ENCODE assay signal across 27 cellular contexts in the genomic region with DNA sequence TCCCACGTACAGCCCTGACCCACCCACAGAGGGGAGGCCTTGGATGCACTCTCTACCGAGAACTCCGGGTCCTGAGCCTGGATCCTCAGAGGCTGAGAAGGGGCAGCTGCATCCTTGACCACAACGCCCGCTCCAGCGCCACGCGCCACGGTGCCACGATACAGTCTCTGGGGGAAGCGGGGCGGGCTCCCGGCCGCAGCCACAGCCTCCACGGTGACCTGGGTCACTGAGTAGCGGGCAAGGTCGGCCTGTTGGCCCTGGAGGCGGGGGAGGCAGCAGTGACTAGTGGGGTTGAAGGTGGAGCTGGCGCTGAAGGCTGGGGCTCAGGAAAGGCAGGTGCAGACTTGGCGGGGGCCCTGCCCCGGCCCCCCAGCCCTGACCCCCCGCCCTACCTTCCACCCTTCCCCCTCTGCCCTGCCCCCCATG. TPM values are rescaled to one million over a fixed set of nuclear protein-coding genes. Genes with fewer than 3 reads are reported as not detected.
"Had no signal": no experiment of that assay in that cellular context is flagged by ENCODE, and none has a peak within 500 bp of the region (broad histone marks: within the 10 kb centered on the region; RNA-seq: fewer than 3 reads in every experiment).

No MANE protein-coding gene starts in this region.

- FAIRE-seq: islet of Langerhans had no signal

- H3K27ac Mint-ChIP-seq: nephron had no signal

- H3K36me3 Mint-ChIP-seq: naive B cell had no signal

- H3K4me3 ChIP-seq: dorsolateral prefrontal cortex, lung, psoas muscle, skin epidermis, stomach, thoracic aorta, transverse colon had no signal

- H3K36me3 ChIP-seq: thoracic aorta, transverse colon had no signal

- H3K9me3 Mint-ChIP-seq: naive B cell, nephron had no signal

- H3K27ac ChIP-seq: dorsolateral prefrontal cortex, psoas muscle, skin epidermis, stomach, thoracic aorta, transverse colon had no signal

- DNase-seq: cortex of kidney; dorsolateral prefrontal cortex; effector CD8-positive, alpha-beta T cell; foreskin melanocyte; head of caudate nucleus; hippocampal formation; left ventricle myocardium superior; mesenchymal stem cell; midbrain; naive B cell; psoas muscle; retina; stimulated activated CD4-positive, alpha-beta T cell treated with anti-CD3 and anti-CD28 coated beads, Interleukin-2, amount 100 ng/mL, for 24 hours; stimulated activated CD4-positive, alpha-beta T cell treated with anti-CD3 and anti-CD28 coated beads, Interleukin-4, amount 100 ng/mL, for 4 hours; stimulated activated naive CD4-positive, alpha-beta T cell; stomach; substantia nigra; transverse colon had no signal

- ATAC-seq: left ventricle myocardium superior, psoas muscle, sciatic nerve had no signal

- H3K9me3 ChIP-seq: psoas muscle, stomach, thoracic aorta, transverse colon had no signal

RNA-seq across cellular contexts. Expression of a gene that starts 5.1 kb away (rescaled TPM):
- total RNA-seq: dorsolateral prefrontal cortex, left ventricle myocardium superior, lung, omental fat pad, sciatic nerve, thoracic aorta, ureter had no signal

RNA-seq across cellular contexts. Expression of a gene that starts 7.3 kb away (rescaled TPM):
- total RNA-seq: left ventricle myocardium superior, lung, omental fat pad, sciatic nerve, thoracic aorta, transverse colon, ureter had no signal
- polyA plus RNA-seq: esophagus, lung had no signal

RNA-seq across cellular contexts. Expression of a gene that starts 17.4 kb away (rescaled TPM):
- total RNA-seq: left ventricle myocardium superior, stomach, transverse colon had no signal
